In the genomic region with DNA sequence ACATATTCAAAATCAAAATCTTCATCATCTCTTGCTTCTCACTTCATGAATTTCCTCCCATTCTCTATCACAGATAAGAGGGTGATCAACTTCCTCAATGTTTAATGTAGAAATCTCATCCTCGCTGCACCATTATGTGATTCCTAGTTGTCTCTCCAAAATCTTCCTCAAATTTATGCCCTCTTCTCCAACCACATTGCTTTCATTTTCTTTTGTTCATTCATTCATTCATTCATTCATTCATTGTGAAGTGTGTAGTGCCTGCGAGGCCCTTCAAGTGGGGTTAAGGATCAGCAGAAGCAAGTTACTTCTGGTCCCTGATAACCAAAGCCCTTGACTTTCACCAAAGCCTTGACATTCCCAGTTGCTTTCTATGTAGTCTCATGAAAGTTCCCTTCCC, we compare ENCODE assay signal across 8 cellular contexts. TPM values are rescaled to one million over a fixed set of nuclear protein-coding genes. Genes with fewer than 3 reads are reported as not detected.
"Had no signal": no experiment of that assay in that cellular context is flagged by ENCODE, and none has a peak within 500 bp of the region (broad histone marks: within the 10 kb centered on the region; RNA-seq: fewer than 3 reads in every experiment).

No MANE protein-coding gene starts in this region.

- DNase-seq: IMR-90, KBM-7, KG1 had no signal

- H3K4me3 ChIP-seq: K562 had no signal

- H3K36me3 Mint-ChIP-seq: IgD-negative memory B cell had no signal

- H3K4me3 Mint-ChIP-seq: IgD-negative memory B cell had no signal

- FAIRE-seq: HepG2, HTR-8/SVneo, K562 had no signal

- H3K27ac Mint-ChIP-seq: IgD-negative memory B cell had no signal

- H3K27ac ChIP-seq: HL-60 had no signal

- ATAC-seq: HepG2, K562 had no signal

RNA-seq across cellular contexts. Expression of a gene that starts 33.5 kb away (rescaled TPM):
- total RNA-seq: HepG2 had no signal
